Comparison of ENCODE assay signal across 31 cellular contexts in genomic region chr11:34080609-34081008, GRCh38.
"Had no signal": no experiment of that assay in that cellular context is flagged by ENCODE, and none has a peak within 500 bp of the region (broad histone marks: within the 10 kb centered on the region; RNA-seq: fewer than 3 reads in every experiment).

No MANE protein-coding gene starts in this region.

- H3K4me1 ChIP-seq: thyroid gland, upper lobe of left lung had no signal

- H3K27ac ChIP-seq: epithelial cell of prostate, esophagus squamous epithelium, hepatocyte, neutrophil, prostate gland, skin epidermis, stomach, thyroid gland, upper lobe of left lung, WERI-Rb-1 had no signal

- H3K4me1 Mint-ChIP-seq: mesothelial cell of epicardium, nephron progenitor cell had no signal

- H3K27ac Mint-ChIP-seq: activated T-helper 17 cell treated with anti-CD3 and anti-CD28 coated beads, Interleukin-2, amount 50 U/mL, for 72 hours; dendritic cell treated with granulocyte-macrophage colony-stimulating factor and Interleukin-4, amounts not matched to agents 40 ng/mL and 50 ng/mL, for 4 days; mesothelial cell of epicardium; naive B cell; nephron progenitor cell had no signal

- H2AFZ ChIP-seq: hepatocyte had no signal

- H3K27me3 Mint-ChIP-seq: activated T-helper 17 cell treated with anti-CD3 and anti-CD28 coated beads, Interleukin-2, amount 50 U/mL, for 72 hours; central memory CD8-positive, alpha-beta T cell; dendritic cell treated with granulocyte-macrophage colony-stimulating factor and Interleukin-4, amounts not matched to agents 40 ng/mL and 50 ng/mL, for 4 days; naive B cell had no signal

- H3K9me3 Mint-ChIP-seq: activated T-helper 17 cell treated with anti-CD3 and anti-CD28 coated beads, Interleukin-2, amount 50 U/mL, for 72 hours; central memory CD8-positive, alpha-beta T cell; dendritic cell treated with granulocyte-macrophage colony-stimulating factor and Interleukin-4, amounts not matched to agents 40 ng/mL and 50 ng/mL, for 4 days; mesothelial cell of epicardium; naive B cell; nephron progenitor cell had no signal

- H3K36me3 ChIP-seq: prostate gland had no signal

- ATAC-seq: left ventricle myocardium superior, sciatic nerve had no signal

- DNase-seq: activated CD4-positive, alpha-beta T cell treated with anti-CD3 and anti-CD28 coated beads, Interleukin-2, amount 50 U/mL, for 1 hour; activated CD4-positive, CD25-positive, alpha-beta regulatory T cell treated with anti-CD3 and anti-CD28 coated beads, Interleukin-2, amount 50 U/mL, for 72 hours; activated gamma-delta T cell treated with Interleukin-2 at 50 U/mL for 16 hours; activated naive CD4-positive, alpha-beta T cell treated with anti-CD3 and anti-CD28 coated beads, Interleukin-2, amount 50 U/mL, for 16 hours; anterior cingulate cortex; effector CD4-positive, alpha-beta T cell; esophagus squamous epithelium; foreskin melanocyte; islet precursor cell; left ventricle myocardium superior; mammary epithelial cell; naive B cell; nephron progenitor cell; retina; stimulated activated CD4-positive, alpha-beta T cell treated with anti-CD3 and anti-CD28 coated beads, Interleukin-12 subunit alpha, Interleukin-12 subunit beta, amount 100 ng/mL, for 4 hours; stimulated activated CD4-positive, alpha-beta T cell treated with anti-CD3 and anti-CD28 coated beads, Interleukin-4, amount 100 ng/mL, for 1 hour; stomach; T-helper 9 cell; thyroid gland; WERI-Rb-1 had no signal

- H3K9me3 ChIP-seq: esophagus squamous epithelium, neutrophil, prostate gland, stomach, thyroid gland, upper lobe of left lung had no signal

- H3K4me3 Mint-ChIP-seq: activated T-helper 17 cell treated with anti-CD3 and anti-CD28 coated beads, Interleukin-2, amount 50 U/mL, for 72 hours; central memory CD8-positive, alpha-beta T cell; dendritic cell treated with granulocyte-macrophage colony-stimulating factor and Interleukin-4, amounts not matched to agents 40 ng/mL and 50 ng/mL, for 4 days; mesothelial cell of epicardium; naive B cell; nephron progenitor cell had no signal

- H3K4me2 ChIP-seq: hepatocyte had no signal

- H3K27me3 ChIP-seq: esophagus squamous epithelium, hepatocyte, neutrophil, stomach, thyroid gland, upper lobe of left lung had no signal

- H3K4me3 ChIP-seq: esophagus squamous epithelium, hepatocyte, prostate gland, skin epidermis, stomach, thyroid gland, upper lobe of left lung had no signal
